In the genomic region with DNA sequence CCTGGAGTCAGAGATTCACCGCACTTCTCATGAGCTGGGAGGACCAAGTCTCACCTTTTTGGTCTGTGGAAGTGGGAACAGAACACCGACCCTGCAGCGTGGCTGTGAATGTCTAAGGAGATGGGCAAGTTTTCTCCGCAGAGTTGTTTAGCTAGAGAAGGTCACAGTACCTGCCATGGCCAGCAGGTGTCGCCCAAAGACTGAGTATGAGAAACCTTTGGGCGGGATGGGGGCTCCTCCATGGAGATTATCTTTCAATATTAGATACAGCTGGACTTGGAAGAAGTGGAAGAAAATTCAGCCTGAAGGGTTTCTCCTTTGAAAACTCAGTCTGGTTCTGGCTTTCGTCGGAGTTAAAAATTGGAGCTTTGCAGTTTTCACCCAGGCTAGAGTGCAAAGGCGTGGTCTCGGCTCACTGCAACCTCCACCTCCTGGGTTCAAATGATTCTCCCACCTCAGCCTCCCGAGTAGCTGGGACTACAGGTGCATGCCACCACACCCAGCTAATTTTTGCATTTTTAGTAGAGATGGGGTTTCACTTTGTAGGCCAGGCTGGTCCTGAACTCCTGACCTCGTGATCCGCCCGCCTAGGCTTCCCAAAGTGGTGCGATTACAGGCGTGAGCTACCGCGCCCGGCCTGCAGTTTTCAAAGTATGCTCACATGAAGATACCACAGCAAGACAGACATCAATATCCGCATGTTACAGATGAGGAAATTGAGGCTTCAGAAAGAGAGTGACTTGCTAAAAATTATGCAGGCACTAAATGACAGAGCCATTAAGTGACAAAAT, we compare ENCODE assay signal across 8 cellular contexts. TPM values are rescaled to one million over a fixed set of nuclear protein-coding genes. Genes with fewer than 3 reads are reported as not detected.
DNase-seq lines count a peak whose midpoint lies in the region; ATAC-seq, FAIRE-seq and TF ChIP-seq lines count a peak whose summit lies in the region.

No MANE protein-coding gene starts in this region.

- no TSS peak for BruUV-seq in A673 (replicated peaks; lab: Mats Ljungman, UMichigan)

- FAIRE-seq in GM12892 (lab: Jason Lieb, UNC) = peak; percentile 90

- CTCF ChIA-PET in A673 (lab: Charles Lee) = interaction anchor here (0.5 to 3.1 kb wide), 13 partner anchors 9 to 381 kb away, joined by 3 to 59 read pairs (median 4); no protein-coding TSS in a partner anchor

- H3K36me3 ChIP-seq in A673 (ENCODE audit: insufficient read depth, low read length, poor library complexity, severe bottlenecking) (no peaks in the 10 kb centered on the region), lung (ENCODE audit: control insufficient read depth in 2 of 2, insufficient read depth in 2 of 2, low read length in 2 of 2) (no peaks in the 10 kb centered on the region)

- DNase-seq in A673 (ENCODE audit: low spot score) (peak; percentile 83), GM12892 (ENCODE audit: insufficient read length) (no peak), NCI-H345 treated with DMSO at 0.1 percent for 48 hours (lab: John Stamatoyannopoulos, UW; ENCODE audit: unreplicated experiment) (peak; percentile 61), dorsolateral prefrontal cortex (peak; percentile 77 to 95 (median 84)), lung (ENCODE audit: low spot score) (peak; percentile 73)
- peak; percentile 79 for DNase-seq in activated CD4-positive, alpha-beta T cell treated with anti-CD3 and anti-CD28 coated beads, Interleukin-2, amount 50 U/mL, for 1 hour
- DNase-seq in stimulated activated CD8-positive, alpha-beta memory T cell treated with anti-CD3 and anti-CD28 coated beads, Interleukin-15, amount 100 ng/mL, for 24 hours (ENCODE audit: low read depth) = peak; percentile 61

- POLR2A ChIA-PET in A673 (lab: Charles Lee; ENCODE audit: low non-redundant PET) = interaction anchor here (0.5 to 1.0 kb wide), 2 partner anchors 14 to 139 kb away, joined by 3 to 8 read pairs; no protein-coding TSS in a partner anchor

- peaks cover 3% of the 10 kb centered on the region for H3K27me3 ChIP-seq in A673 (replicated peaks; ENCODE audit: insufficient read depth, low read depth, low read length, poor library complexity)
- no peaks in the 10 kb centered on the region for H3K27me3 ChIP-seq in dorsolateral prefrontal cortex
- no peaks in the 10 kb centered on the region for H3K27me3 ChIP-seq in lung (ENCODE audit: control insufficient read depth, insufficient read depth)

- H3K4me1 ChIP-seq in A673 (ENCODE audit: insufficient read depth, low read length, poor library complexity, severe bottlenecking) = peaks cover 11% of the 10 kb centered on the region
- H3K4me1 ChIP-seq in lung (ENCODE audit: control insufficient read depth in 2 of 2, insufficient read depth in 2 of 2, low read length in 2 of 2) = peaks cover 0 to 1% of the 10 kb centered on the region in 2 donors

- no peak for ATAC-seq in lung (ENCODE audit: insufficient read depth, low FRiP score)
- ATAC-seq in HG03460 (IDR thresholded peaks at IDR 0.05; ENCODE audit: unreplicated experiment) = no peak

- intact Hi-C loops in A673 (cut with micrococcal nuclease; ENCODE audit: unreplicated experiment) = loop anchor here (2.0 kb wide), 1 partner anchor 381 kb away; no protein-coding TSS in a partner anchor
- intact Hi-C loops in dorsolateral prefrontal cortex (cut with DNase I) = loop anchor here (2.0 to 5.0 kb wide), 4 partner anchors 270 to 381 kb away; no protein-coding TSS in a partner anchor

- peak; percentile 93 for TF ChIP-seq CTCF in A673 (conservative IDR thresholded peaks at IDR 0.05; ENCODE audit: low read depth, low read length)
- TF ChIP-seq CTCF in dorsolateral prefrontal cortex (IDR thresholded peaks at IDR 0.05 in 54 of 56, conservative IDR thresholded peaks at IDR 0.05 in 2 of 56; ENCODE audit: low read depth in 1 of 56, partially characterized antibody in 56 of 56) = peak; percentile 82 to 98 (median 94)
- peak; percentile 94 for TF ChIP-seq CTCF in lung (IDR thresholded peaks at IDR 0.05; ENCODE audit: control extremely low read depth, extremely low read depth)

- H3K27ac ChIP-seq in A673 (ENCODE audit: low read depth, low read length, poor library complexity, severe bottlenecking) = no peak overlapping the region
- no peak overlapping the region for H3K27ac ChIP-seq in dorsolateral prefrontal cortex
- H3K27ac ChIP-seq in lung (ENCODE audit: low read depth in 1 of 2, low read length in 1 of 2) = no peak overlapping the region

- H3K4me3 ChIP-seq in A673 (ENCODE audit: low read depth, low read length, poor library complexity, severe bottlenecking) (no peak overlapping the region), dorsolateral prefrontal cortex (no peak overlapping the region), lung (no peak overlapping the region)

- 54 to 57% methylated on average over 20 of the region's 20 CpGs for WGBS in lung, 2 donors

- TF ChIP-seq POLR2A in GM12892 (IDR thresholded peaks at IDR 0.05; ENCODE audit: low read depth, low read length) = no peak

- H3K9me3 ChIP-seq in A673 (ENCODE audit: low read depth, low read length, poor library complexity, severe bottlenecking) = no peaks in the 10 kb centered on the region
- no peaks in the 10 kb centered on the region for H3K9me3 ChIP-seq in lung (ENCODE audit: control insufficient read depth in 2 of 2, insufficient read depth in 1 of 2, low read length in 1 of 2)

RNA-seq across cellular contexts. Expression of a gene that starts 10.7 kb away (rescaled TPM):
- total RNA-seq in A673 (2021) (not detected in 2 replicates), dorsolateral prefrontal cortex (10 to 100 TPM; 16.1 to 61.7 (median 35.6) TPM), lung (1 to 10 TPM; 1.4 to 1.5 TPM)
- 0.36 TPM for polyA plus RNA-seq in GM12892 (2012; ENCODE audit: missing spikeins)
- under 1 TPM; 0.18 to 0.79 TPM for polyA plus RNA-seq in lung

RNA-seq across cellular contexts. Expression of a gene that starts 16.9 kb away (rescaled TPM):
- not detected in 2 replicates for total RNA-seq in A673 (2021)
- 7.4 TPM for polyA plus RNA-seq in GM12892 (2012; ENCODE audit: missing spikeins)
- total RNA-seq in dorsolateral prefrontal cortex = 10 to 100 TPM in 5 of 120 experiments, 1 to 10 TPM in 115; 1.5 to 14.9 (median 4.6) TPM
- 1 to 10 TPM; 2.9 to 6.9 TPM for total RNA-seq in lung
- 1 to 10 TPM; 1.6 to 4.5 TPM for polyA plus RNA-seq in lung

Comparison
In these comparisons a context has a peak if more than half of its experiments do, and no peak if none do; other contexts are left out.
1. RNA of a gene that starts 10.7 kb away (total RNA-seq): 16.1 to 61.7 TPM in dorsolateral prefrontal cortex; 1.4 to 1.5 TPM in lung and not detected in A673; every median in the first group is over 4 times any median in the second.
2. Peak in every context shown above with its lines, with median percentiles within 50 percentile points of each other: CTCF ChIP-seq.